11 cellular contexts compared by ENCODE assay signal in genomic region chr22:29302681-29303465, GRCh38. TPM values are rescaled to one million over a fixed set of nuclear protein-coding genes. Genes with fewer than 3 reads are reported as not detected.
DNase-seq lines count a peak whose midpoint lies in the region; FAIRE-seq and TF ChIP-seq lines count a peak whose summit lies in the region.
"Had no signal": no experiment of that assay in that cellular context is flagged by ENCODE, and none has a peak within 500 bp of the region (broad histone marks: within the 10 kb centered on the region; RNA-seq: fewer than 3 reads in every experiment).

No MANE protein-coding gene starts in this region.

- TF ChIP-seq POLR2A in H1 (IDR thresholded peaks at IDR 0.05; ENCODE audit: control extremely low read depth in 1 of 2, low read depth in 2 of 2, low read length in 2 of 2) = no peak

- H3K27ac ChIP-seq in DOHH2 (ENCODE audit: low read depth, low read length) (no peak overlapping the region), H1 (ENCODE audit: low read depth, low read length) (no peak overlapping the region)

- peak in 1 of 2 experiments; percentile 54 for DNase-seq in H1 (ENCODE audit: low read depth in 1 of 2, low spot score in 2 of 2)
- peak; percentile 17 for DNase-seq in retina
- no peak for DNase-seq in stimulated activated CD4-positive, alpha-beta T cell treated with anti-CD3 and anti-CD28 coated beads, Interleukin-4, amount 100 ng/mL, for 4 hours
- no peak for DNase-seq in NCI-H526 treated with DMSO at 0.1 percent for 48 hours (lab: John Stamatoyannopoulos, UW)
- no peak for DNase-seq in GF-D8 (lab: John Stamatoyannopoulos, UW)
- DNase-seq: activated CD4-positive, alpha-beta T cell treated with anti-CD3 and anti-CD28 coated beads, Interleukin-2, amount 50 U/mL, for 48 hours; DMS153 had no signal

- no peak overlapping the region for H2AFZ ChIP-seq in H1 (ENCODE audit: low read length)

- H3K4ac ChIP-seq in H1 (replicated peaks; ENCODE audit: insufficient read length, low read depth, low read length) = no peak overlapping the region

- H3K4me2 ChIP-seq in DOHH2 (ENCODE audit: low read length) (peak overlapping the region; percentile 28), H1 (ENCODE audit: insufficient read depth in 1 of 2, low read depth in 2 of 2, low read length in 2 of 2) (no peak overlapping the region)

- H3K56ac ChIP-seq in H1 (replicated peaks; ENCODE audit: insufficient read length, low read depth, low read length) = no peak overlapping the region

- POLR2A ChIA-PET in H1 (lab: Charles Lee; ENCODE audit: partially characterized antibody) = interaction anchor here (0.7 to 9.1 kb wide), 12 partner anchors 10 to 251 kb away, joined by 3 to 147 read pairs (median 8); partner anchors contain the start of genes EWSR1, RHBDD3 and THOC5

- CTCF ChIA-PET in H1 (lab: Charles Lee; ENCODE audit: partially characterized antibody) = interaction anchor here (0.6 to 4.8 kb wide), 8 partner anchors 8 to 56 kb away, joined by 3 to 41 read pairs (median 5); no protein-coding TSS in a partner anchor

- 0 out of 2 replicates have a peak overlapping the region, but pooled peaks have one; percentile 3 for H2BK12ac ChIP-seq in H1 (ENCODE audit: low read depth, low read length)

- no peak overlapping the region for H3K14ac ChIP-seq in H1 (ENCODE audit: insufficient read length)

- no peak overlapping the region; the same call in 1 of the 2 replicates for H3K18ac ChIP-seq in H1 (ENCODE audit: extremely low read depth, low read length)

- H3K23ac ChIP-seq in H1 (ENCODE audit: insufficient read length) = no peak overlapping the region

- H3K27me3 ChIP-seq in DOHH2 (ENCODE audit: control insufficient read depth, low read length) = peaks cover 10% of the 10 kb centered on the region
- H3K27me3 ChIP-seq in H1 (replicated peaks in 1 of 4; ENCODE audit: control insufficient read depth in 3 of 4, extremely low read depth in 1 of 4, insufficient read depth in 3 of 4, low read length in 3 of 4) = peaks cover 0 to 6% (median 0%) of the 10 kb centered on the region in 4 experiments; a peak in 2 of 7 replicates

- H3K9me3 ChIP-seq in DOHH2 (ENCODE audit: control insufficient read depth, insufficient read depth, low read length) (no peaks in the 10 kb centered on the region), H1 (ENCODE audit: insufficient read depth in 2 of 2, low read depth in 1 of 2, low read length in 1 of 2) (no peaks in the 10 kb centered on the region)

- peaks cover 29% of the 10 kb centered on the region for H3K36me3 ChIP-seq in DOHH2 (ENCODE audit: control insufficient read depth, low read length)
- H3K36me3 ChIP-seq in H1 (ENCODE audit: control insufficient read depth in 2 of 4, insufficient read depth in 4 of 4, low read length in 3 of 4) = peaks cover 18 to 31% (median 20%) of the 10 kb centered on the region in 4 experiments

- H3K4me1 ChIP-seq in DOHH2 (ENCODE audit: control insufficient read depth, low read length) = peaks cover 29% of the 10 kb centered on the region
- H3K4me1 ChIP-seq in H1 (replicated peaks in 1 of 4; ENCODE audit: control insufficient read depth in 3 of 4, insufficient read depth in 4 of 4, low read length in 3 of 4) = peaks cover 0 to 7% (median 5%) of the 10 kb centered on the region in 4 experiments; a peak in 5 of 7 replicates

- TF ChIP-seq RAD21 in Ishikawa (IDR thresholded peaks at IDR 0.05; ENCODE audit: low read depth) (peak; percentile 26; the same call in 1 of the 2 replicates), H1 (IDR thresholded peaks at IDR 0.05 in 1 of 2, conservative IDR thresholded peaks at IDR 0.05 in 1 of 2; ENCODE audit: low read depth in 2 of 2, low read length in 2 of 2) (no peak)

- no peaks in the 10 kb centered on the region for H3K9me2 ChIP-seq in DOHH2 (replicated peaks; ENCODE audit: control insufficient read depth, low read length)

- no peak overlapping the region for H3K9ac ChIP-seq in H1 (replicated peaks in 1 of 4; ENCODE audit: extremely low read depth in 1 of 4, low read depth in 3 of 4, low read length in 3 of 4)

- H4K20me1 ChIP-seq in DOHH2 (ENCODE audit: control insufficient read depth, insufficient read depth, low read depth, low read length) (peaks cover 6% of the 10 kb centered on the region; the same call in 1 of the 2 replicates), H1 (replicated peaks in 1 of 2; ENCODE audit: control insufficient read depth in 1 of 2, insufficient read depth in 2 of 2, low read length in 2 of 2) (peaks cover 5 to 12% of the 10 kb centered on the region in 2 experiments)

- no peak overlapping the region for H3K4me3 ChIP-seq in DOHH2 (ENCODE audit: low read length)
- H3K4me3 ChIP-seq in H1 (ENCODE audit: extremely low read depth in 1 of 4, insufficient read depth in 2 of 4, low read depth in 3 of 4, low read length in 4 of 4) = no peak overlapping the region

- TF ChIP-seq CTCF in DOHH2 (IDR thresholded peaks at IDR 0.05; ENCODE audit: low read depth, low read length, poor library complexity, severe bottlenecking) = no peak
- TF ChIP-seq CTCF in H1 (IDR thresholded peaks at IDR 0.05; ENCODE audit: control extremely low read depth in 1 of 3, insufficient read depth in 1 of 3, low read depth in 1 of 3, low read length in 3 of 3) = no peak

- no peak overlapping the region for H2BK20ac ChIP-seq in H1 (ENCODE audit: low read length)

- no peak overlapping the region for H4K8ac ChIP-seq in H1 (ENCODE audit: extremely low read depth, insufficient read depth, low read length)

- FAIRE-seq in H1 (lab: Jason Lieb, UNC) = no peak
- FAIRE-seq: endometrium, GM12891 had no signal

- 0 out of 2 replicates have a peak overlapping the region, but pooled peaks have one; percentile 46 for H2BK15ac ChIP-seq in H1 (ENCODE audit: low read length)

- H4K91ac ChIP-seq in H1 (replicated peaks; ENCODE audit: insufficient read length, low read length) = no peak overlapping the region

- peak; percentile 43; the same call in 1 of the 2 replicates for TF ChIP-seq EP300 in Ishikawa (IDR thresholded peaks at IDR 0.05; ENCODE audit: borderline replicate concordance)
- TF ChIP-seq EP300 in H1 (IDR thresholded peaks at IDR 0.05; ENCODE audit: borderline replicate concordance in 1 of 2, low read depth in 2 of 2, low read length in 2 of 2) = no peak

- no peaks in the 10 kb centered on the region for H3K79me1 ChIP-seq in H1 (ENCODE audit: low read depth, low read length)

- peak overlapping the region; percentile 75; the same call in 1 of the 2 replicates for H2AK5ac ChIP-seq in H1 (ENCODE audit: low read depth, low read length)

- H3K79me2 ChIP-seq in DOHH2 (ENCODE audit: control insufficient read depth, low read length) (no peaks in the 10 kb centered on the region), H1 (ENCODE audit: control insufficient read depth in 1 of 2, insufficient read depth in 2 of 2, low read length in 2 of 2) (no peaks in the 10 kb centered on the region)

- no peak overlapping the region for H2BK120ac ChIP-seq in H1 (replicated peaks; ENCODE audit: low read depth, low read length)

- H4K5ac ChIP-seq in H1 (ENCODE audit: insufficient read length, low read depth, low read length) = no peak overlapping the region

- H3K23me2 ChIP-seq in H1 (ENCODE audit: low read depth, low read length) = peaks cover 6% of the 10 kb centered on the region; the same call in 1 of the 2 replicates

- 84% methylated on average over 13 of the region's 13 CpGs; no CpG with 5 or more reads in 1 of the 2 experiments for WGBS in H1 (ENCODE audit: extremely low coverage in 1 of 2, insufficient coverage in 1 of 2, insufficient read length in 1 of 2, insufficient replicate concordance in 2 of 2, low coverage in 1 of 2, low lambda C conversion rate in 2 of 2, missing lambda C conversion rate in 1 of 2), 2 experiments

- H2BK5ac ChIP-seq in H1 (ENCODE audit: low read depth, low read length) = no peak overlapping the region

- peaks cover 26% of the 10 kb centered on the region for H3F3A ChIP-seq in DOHH2 (ENCODE audit: control insufficient read depth, insufficient read depth)

RNA-seq across cellular contexts. Expression of gene GAS2L1, which starts 3.6 kb away (rescaled TPM):
- 9.7 and 10.1 TPM in 2 replicates for total RNA-seq in H1 (2021; fragmentation: NEBNext Ultra II Directional; extraction: Animal tissue kit (Norgen Biotek cat#: 25700))
- 3.6 and 6.8 TPM in 2 replicates for polyA plus RNA-seq in H1 (2011; rRNA removed)
- polyA plus RNA-seq in H1 (2011; cell fraction: cytosol; rRNA removed) = 3.9 TPM
- 16.7 TPM for polyA plus RNA-seq in H1 (2011; cell fraction: nucleus; rRNA removed)
- polyA plus RNA-seq in H1 (2012, experiment 1 of 2) = 4.0 to 5.7 TPM (median 5.3 TPM) in 4 replicates
- 4.1 TPM for polyA plus RNA-seq in H1 (2012, experiment 2 of 2)
- 8.9 TPM for polyA plus RNA-seq in H1 (2013, experiment 1 of 2)
- 8.0 TPM for polyA plus RNA-seq in H1 (2013, experiment 2 of 2)
- polyA minus RNA-seq in H1 (2011; rRNA and poly(A)+ RNA removed) = 1.3 and 2.9 TPM in 2 replicates
- polyA minus RNA-seq in H1 (2011; cell fraction: cytosol; rRNA and poly(A)+ RNA removed) = 2.5 TPM
- polyA minus RNA-seq in H1 (2011; cell fraction: nucleus; rRNA and poly(A)+ RNA removed) = 3.7 TPM

RNA-seq across cellular contexts. Expression of gene RASL10A, which starts 12.6 kb away (rescaled TPM):
- 1.4 and 1.5 TPM in 2 replicates for total RNA-seq in H1 (2021; fragmentation: NEBNext Ultra II Directional; extraction: Animal tissue kit (Norgen Biotek cat#: 25700))
- polyA plus RNA-seq in H1 (2011; rRNA removed) = 1.1 and 1.6 TPM in 2 replicates
- polyA plus RNA-seq in H1 (2011; cell fraction: cytosol; rRNA removed) = 1.0 TPM
- polyA plus RNA-seq in H1 (2011; cell fraction: nucleus; rRNA removed) = 2.4 TPM
- polyA plus RNA-seq in H1 (2012, experiment 1 of 2) = 0.26 to 0.58 TPM (median 0.39 TPM) in 4 replicates
- 0.21 TPM for polyA plus RNA-seq in H1 (2012, experiment 2 of 2)
- polyA plus RNA-seq in H1 (2013, experiment 1 of 2) = 1.1 TPM
- 1.0 TPM for polyA plus RNA-seq in H1 (2013, experiment 2 of 2)
- polyA minus RNA-seq in H1 (2011; rRNA and poly(A)+ RNA removed) = not detected in 2 replicates
- not detected for polyA minus RNA-seq in H1 (2011; cell fraction: cytosol; rRNA and poly(A)+ RNA removed)
- polyA minus RNA-seq in H1 (2011; cell fraction: nucleus; rRNA and poly(A)+ RNA removed) = 0.80 TPM

RNA-seq across cellular contexts. Expression of gene EWSR1, which starts 34.8 kb away (rescaled TPM):
- 385 and 387 TPM in 2 replicates for total RNA-seq in H1 (2021; fragmentation: NEBNext Ultra II Directional; extraction: Animal tissue kit (Norgen Biotek cat#: 25700))
- polyA plus RNA-seq in H1 (2011; rRNA removed) = 646 and 930 TPM in 2 replicates
- 525 TPM for polyA plus RNA-seq in H1 (2011; cell fraction: cytosol; rRNA removed)
- 1,044 TPM for polyA plus RNA-seq in H1 (2011; cell fraction: nucleus; rRNA removed)
- 380 to 507 TPM (median 400 TPM) in 4 replicates for polyA plus RNA-seq in H1 (2012, experiment 1 of 2)
- polyA plus RNA-seq in H1 (2012, experiment 2 of 2) = 92.9 TPM
- polyA plus RNA-seq in H1 (2013, experiment 1 of 2) = 297 TPM
- 268 TPM for polyA plus RNA-seq in H1 (2013, experiment 2 of 2)
- 575 and 704 TPM in 2 replicates for polyA minus RNA-seq in H1 (2011; rRNA and poly(A)+ RNA removed)
- 228 TPM for polyA minus RNA-seq in H1 (2011; cell fraction: cytosol; rRNA and poly(A)+ RNA removed)
- polyA minus RNA-seq in H1 (2011; cell fraction: nucleus; rRNA and poly(A)+ RNA removed) = 291 TPM

RNA-seq across cellular contexts. Expression of gene RHBDD3, which starts 35.1 kb away (rescaled TPM):
- 72.1 and 75.7 TPM in 2 replicates for total RNA-seq in H1 (2021; fragmentation: NEBNext Ultra II Directional; extraction: Animal tissue kit (Norgen Biotek cat#: 25700))
- 117 and 171 TPM in 2 replicates for polyA plus RNA-seq in H1 (2011; rRNA removed)
- polyA plus RNA-seq in H1 (2011; cell fraction: cytosol; rRNA removed) = 128 TPM
- 161 TPM for polyA plus RNA-seq in H1 (2011; cell fraction: nucleus; rRNA removed)
- 64.0 to 89.1 TPM (median 81.6 TPM) in 4 replicates for polyA plus RNA-seq in H1 (2012, experiment 1 of 2)
- polyA plus RNA-seq in H1 (2012, experiment 2 of 2) = 70.6 TPM
- 69.3 TPM for polyA plus RNA-seq in H1 (2013, experiment 1 of 2)
- 69.0 TPM for polyA plus RNA-seq in H1 (2013, experiment 2 of 2)
- polyA minus RNA-seq in H1 (2011; rRNA and poly(A)+ RNA removed) = 20.8 and 28.6 TPM in 2 replicates
- polyA minus RNA-seq in H1 (2011; cell fraction: cytosol; rRNA and poly(A)+ RNA removed) = 29.9 TPM
- polyA minus RNA-seq in H1 (2011; cell fraction: nucleus; rRNA and poly(A)+ RNA removed) = 42.7 TPM
